In genomic region chr3:73029321-73029796, GRCh38 we compare ENCODE assay signal across 8 cellular contexts. TPM values are rescaled to one million over a fixed set of nuclear protein-coding genes. Genes with fewer than 3 reads are reported as not detected.
A peak's percentile ranks its signal among the peaks of the same experiment; 100 is the strongest.
DNase-seq lines count a peak whose midpoint lies in the region; ATAC-seq and TF ChIP-seq lines count a peak whose summit lies in the region.

No MANE protein-coding gene starts in this region.

- 19 to 23% methylated on average over 1 of the region's 1 CpG for WGBS in aorta, 2 donors

- no peaks in the 10 kb centered on the region for H3K36me3 ChIP-seq in ascending aorta
- H3K36me3 ChIP-seq in kidney epithelial cell (ENCODE audit: control insufficient read depth, insufficient read depth, low read length), result no peaks in the 10 kb centered on the region
- peaks cover 0 to 1% of the 10 kb centered on the region in 2 donors for H3K36me3 ChIP-seq in aorta (ENCODE audit: control insufficient read depth in 1 of 2, insufficient read depth in 2 of 2, low read length in 1 of 2)

- no peaks in the 10 kb centered on the region for H3K9me3 ChIP-seq in ascending aorta
- no peaks in the 10 kb centered on the region for H3K9me3 ChIP-seq in aorta (ENCODE audit: control insufficient read depth, low read length)

- intact Hi-C loops in Right ventricle myocardium superior (cut with DNase I), result no loop called here
- intact Hi-C loops in cardiac septum (cut with DNase I), result no loop called here
- intact Hi-C loops in ascending aorta (cut with DNase I), result no loop called here
- intact Hi-C loops in aorta (cut with DNase I), result no loop called here

- no peak for TF ChIP-seq CTCF in ascending aorta (IDR thresholded peaks at IDR 0.05)
- TF ChIP-seq CTCF in kidney epithelial cell (IDR thresholded peaks at IDR 0.05; ENCODE audit: insufficient read depth, low read length, poor library complexity, severe bottlenecking), result no peak

- H3K27ac ChIP-seq in ascending aorta (peak overlapping the region; percentile 19 to 21), aorta (ENCODE audit: low read depth in 1 of 2, low read length in 2 of 2) (no peak overlapping the region)

- ATAC-seq in Right ventricle myocardium superior (ENCODE audit: poor library complexity) (peak; percentile 44), aorta (ENCODE audit: low FRiP score) (peak; percentile 62), HG03139 (IDR thresholded peaks at IDR 0.05; ENCODE audit: unreplicated experiment) (no peak)

- H3K27me3 ChIP-seq in ascending aorta (no peaks in the 10 kb centered on the region), kidney epithelial cell (ENCODE audit: control insufficient read depth, insufficient read depth, low read length) (no peaks in the 10 kb centered on the region), aorta (ENCODE audit: control insufficient read depth in 1 of 2, insufficient read depth in 2 of 2, low read length in 1 of 2) (no peaks in the 10 kb centered on the region)

- DNase-seq in Right ventricle myocardium superior, result no peak
- DNase-seq in cardiac septum (ENCODE audit: low spot score), result no peak
- no peak for DNase-seq in ascending aorta (ENCODE audit: low spot score in 2 of 2)
- DNase-seq in kidney epithelial cell (ENCODE audit: low read depth), result peak; percentile 65
- DNase-seq in aorta, result no peak
- no peak for DNase-seq in RKO (ENCODE audit: low spot score)
- DNase-seq in stimulated activated CD4-positive, alpha-beta T cell treated with anti-CD3 and anti-CD28 coated beads, Interleukin-4, amount 100 ng/mL, for 4 hours, result no peak

- H3K4me3 ChIP-seq in ascending aorta (no peak overlapping the region), kidney epithelial cell (ENCODE audit: low read depth, low read length) (no peak overlapping the region), aorta (ENCODE audit: low read length in 2 of 2) (no peak overlapping the region)

- H3K4me1 ChIP-seq in ascending aorta, result peaks cover 0 to 15% of the 10 kb centered on the region in 2 donors
- H3K4me1 ChIP-seq in aorta (ENCODE audit: control insufficient read depth in 1 of 2, insufficient read depth in 2 of 2, low read length in 2 of 2), result peaks cover 4 to 8% of the 10 kb centered on the region in 2 donors

RNA-seq across cellular contexts. Expression of gene EBLN2, which starts 32.1 kb away (rescaled TPM):
- total RNA-seq in Right ventricle myocardium superior (1.2 TPM), cardiac septum (1.9 TPM), ascending aorta (0.53 TPM), kidney epithelial cell (1.1 and 3.1 TPM in 2 replicates), aorta (1 to 10 TPM; 5.1 to 7.8 TPM)
- polyA plus RNA-seq in aorta, result under 1 TPM in 1 of 2 donors, not detected in 1; 0.92 TPM

RNA-seq across cellular contexts. Expression of gene PPP4R2, which starts 32.7 kb away (rescaled TPM):
- 58.6 TPM for total RNA-seq in Right ventricle myocardium superior
- 46.6 TPM for total RNA-seq in cardiac septum
- 8.2 TPM for total RNA-seq in ascending aorta
- total RNA-seq in kidney epithelial cell, result 39.4 and 42.5 TPM in 2 replicates
- total RNA-seq in aorta, result 10 to 100 TPM; 65.4 to 70.7 TPM
- polyA plus RNA-seq in aorta, result 10 to 100 TPM; 16.0 to 16.2 TPM

Comparison
In these comparisons a context has a peak if more than half of its experiments do, and no peak if none do; other contexts are left out.
1. H3K27ac ChIP-seq: peak in ascending aorta (2 of 2); none in aorta (0 of 2).